In the genomic region with DNA sequence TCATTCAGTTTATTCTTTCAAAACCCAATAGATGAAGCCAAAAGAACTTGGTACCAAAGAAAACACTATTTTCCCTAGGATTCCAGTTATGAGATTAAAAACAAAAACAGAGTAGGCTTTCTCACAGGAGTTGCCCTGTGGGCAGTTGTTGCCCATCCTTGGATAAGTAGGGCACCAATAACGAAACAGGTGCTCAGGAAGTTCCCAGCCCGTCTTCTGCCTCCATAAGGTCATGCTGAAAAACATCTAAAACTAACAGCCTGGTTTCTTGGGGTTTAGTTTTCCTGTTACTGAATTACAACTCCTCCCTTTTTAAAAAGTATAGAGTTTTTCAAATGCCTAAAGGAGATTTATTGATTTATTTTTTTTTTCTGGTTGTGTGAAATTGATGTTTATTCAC, we compare ENCODE assay signal across 15 cellular contexts. TPM values are rescaled to one million over a fixed set of nuclear protein-coding genes. Genes with fewer than 3 reads are reported as not detected.
DNase-seq lines count a peak whose midpoint lies in the region; ATAC-seq, FAIRE-seq and TF ChIP-seq lines count a peak whose summit lies in the region.
"Had no signal": no experiment of that assay in that cellular context is flagged by ENCODE, and none has a peak within 500 bp of the region (broad histone marks: within the 10 kb centered on the region; RNA-seq: fewer than 3 reads in every experiment).

No MANE protein-coding gene starts in this region.

- H3K9me3 ChIP-seq in CD4-positive, CD25-positive, alpha-beta regulatory T cell (ENCODE audit: control insufficient read depth in 2 of 2, low read length in 2 of 2) = no peaks in the 10 kb centered on the region
- H3K9me3 ChIP-seq in CD8-positive, alpha-beta T cell (ENCODE audit: low read length) = no peaks in the 10 kb centered on the region
- H3K9me3 ChIP-seq in keratinocyte (ENCODE audit: control insufficient read depth, low read depth, low read length) = no peaks in the 10 kb centered on the region
- H3K9me3 ChIP-seq: BLaER1, left ventricle myocardium inferior, spleen had no signal

- no peaks in the 10 kb centered on the region for H4K20me1 ChIP-seq in keratinocyte (ENCODE audit: control insufficient read depth, extremely low read depth, insufficient read depth, low read length)
- H4K20me1 ChIP-seq: BLaER1 had no signal

- no peaks in the 10 kb centered on the region for H3K36me3 Mint-ChIP-seq in CD4-positive, CD25-positive, alpha-beta regulatory T cell
- peaks cover 4% of the 10 kb centered on the region for H3K36me3 Mint-ChIP-seq in CD8-positive, alpha-beta T cell
- no peaks in the 10 kb centered on the region for H3K36me3 Mint-ChIP-seq in activated CD4-positive, alpha-beta memory T cell treated with anti-CD3 and anti-CD28 coated beads for 36 hours

- POLR2A ChIA-PET in CD8-positive, alpha-beta T cell (lab: Charles Lee) = no interaction called here
- POLR2A ChIA-PET in activated CD4-positive, alpha-beta memory T cell treated with anti-CD3 and anti-CD28 coated beads for 36 hours (lab: Charles Lee) = no interaction called here

- H3K9me3 Mint-ChIP-seq in CD4-positive, CD25-positive, alpha-beta regulatory T cell = peaks cover 0 to 2% (median 0%) of the 10 kb centered on the region in 7 donors
- H3K9me3 Mint-ChIP-seq in CD8-positive, alpha-beta T cell = no peaks in the 10 kb centered on the region
- no peaks in the 10 kb centered on the region for H3K9me3 Mint-ChIP-seq in activated CD4-positive, alpha-beta memory T cell treated with anti-CD3 and anti-CD28 coated beads for 36 hours

- no peaks in the 10 kb centered on the region for H3K36me3 ChIP-seq in CD4-positive, CD25-positive, alpha-beta regulatory T cell (ENCODE audit: control insufficient read depth, insufficient read depth, low read length)
- no peaks in the 10 kb centered on the region for H3K36me3 ChIP-seq in CD8-positive, alpha-beta T cell (ENCODE audit: insufficient read depth, low read length)
- H3K36me3 ChIP-seq in keratinocyte (ENCODE audit: control insufficient read depth in 2 of 2, extremely low read depth in 1 of 2, insufficient read depth in 2 of 2, low read length in 2 of 2) = no peaks in the 10 kb centered on the region
- H3K36me3 ChIP-seq: BLaER1, left ventricle myocardium inferior, spleen had no signal

- no peak for TF ChIP-seq CTCF in CD8-positive, alpha-beta T cell (IDR thresholded peaks at IDR 0.05)
- TF ChIP-seq CTCF in keratinocyte (optimal IDR thresholded peaks at IDR 0.05 in 1 of 3, IDR thresholded peaks at IDR 0.05 in 1 of 3, conservative IDR thresholded peaks at IDR 0.05 in 1 of 3; ENCODE audit: extremely low read depth in 1 of 3, insufficient read depth in 2 of 3, low read length in 3 of 3) = no peak

- no peaks in the 10 kb centered on the region for H3K27me3 ChIP-seq in CD4-positive, CD25-positive, alpha-beta regulatory T cell (ENCODE audit: control insufficient read depth, insufficient read depth, low read length)
- no peaks in the 10 kb centered on the region for H3K27me3 ChIP-seq in CD8-positive, alpha-beta T cell (ENCODE audit: insufficient read depth, low read length)
- H3K27me3 ChIP-seq in keratinocyte (ENCODE audit: control insufficient read depth, extremely low read depth, insufficient read depth, low read length) = no peaks in the 10 kb centered on the region
- H3K27me3 ChIP-seq: BLaER1, spleen had no signal

- no peak for ATAC-seq in CD4-positive, CD25-positive, alpha-beta regulatory T cell (ENCODE audit: low read depth in 2 of 2)
- ATAC-seq in CD8-positive, alpha-beta T cell = no peak
- no peak for ATAC-seq in HG03354 (IDR thresholded peaks at IDR 0.05; ENCODE audit: poor library complexity, severe bottlenecking, unreplicated experiment)

- peaks cover 46% of the 10 kb centered on the region for H3K4me1 ChIP-seq in CD4-positive, CD25-positive, alpha-beta regulatory T cell (ENCODE audit: control insufficient read depth, insufficient read depth, low read length, poor library complexity, severe bottlenecking)
- peaks cover 5% of the 10 kb centered on the region for H3K4me1 ChIP-seq in CD8-positive, alpha-beta T cell (ENCODE audit: insufficient read depth, low read length)
- H3K4me1 ChIP-seq in keratinocyte (ENCODE audit: control insufficient read depth, extremely low read depth, insufficient read depth, low read length) = peaks cover 9% of the 10 kb centered on the region
- H3K4me1 ChIP-seq: BLaER1, left ventricle myocardium inferior had no signal

- DNase-seq in CD4-positive, CD25-positive, alpha-beta regulatory T cell = no peak
- DNase-seq in CD8-positive, alpha-beta T cell = no peak
- no peak for DNase-seq in activated CD4-positive, alpha-beta memory T cell treated with anti-CD3 and anti-CD28 coated beads for 36 hours
- DNase-seq in keratinocyte (ENCODE audit: low read depth, low spot score) (no peak), mucosa of gallbladder (ENCODE audit: low spot score) (no peak), DMS153 (lab: John Stamatoyannopoulos, UW) (no peak)
- DNase-seq: DND-41, left ventricle myocardium inferior, NCI-H2081, NCI-H524, spleen, trophoblast cell had no signal

- H3K4me1 Mint-ChIP-seq in CD4-positive, CD25-positive, alpha-beta regulatory T cell = peaks cover 26 to 90% (median 72%) of the 10 kb centered on the region in 4 donors
- peaks cover 65% of the 10 kb centered on the region for H3K4me1 Mint-ChIP-seq in CD8-positive, alpha-beta T cell (ENCODE audit: low read depth)
- H3K4me1 Mint-ChIP-seq in activated CD4-positive, alpha-beta memory T cell treated with anti-CD3 and anti-CD28 coated beads for 36 hours (ENCODE audit: low read depth) = peaks cover 76% of the 10 kb centered on the region

- H3K79me2 ChIP-seq in keratinocyte (ENCODE audit: control insufficient read depth, insufficient read depth, low read length) = peaks cover 84% of the 10 kb centered on the region

- peak overlapping the region; percentile 75 to 83 (median 82) for H3K4me3 Mint-ChIP-seq in CD4-positive, CD25-positive, alpha-beta regulatory T cell
- peak overlapping the region; percentile 49 for H3K4me3 Mint-ChIP-seq in CD8-positive, alpha-beta T cell
- peak overlapping the region; percentile 18 for H3K4me3 Mint-ChIP-seq in activated CD4-positive, alpha-beta memory T cell treated with anti-CD3 and anti-CD28 coated beads for 36 hours

- no peaks in the 10 kb centered on the region for H3K9me1 ChIP-seq in keratinocyte (ENCODE audit: control insufficient read depth, extremely low read depth, insufficient read depth, low read length)

- H3K4me2 ChIP-seq in keratinocyte (ENCODE audit: control insufficient read depth, extremely low read depth, insufficient read depth, low read depth, low read length) = no peak overlapping the region
- H3K4me2 ChIP-seq: BLaER1 had no signal

- H3K4me3 ChIP-seq in CD4-positive, CD25-positive, alpha-beta regulatory T cell (ENCODE audit: low read depth, low read length) = peak overlapping the region; percentile 67
- H3K4me3 ChIP-seq in CD8-positive, alpha-beta T cell (ENCODE audit: low read depth, low read length) = no peak overlapping the region
- H3K4me3 ChIP-seq in keratinocyte (ENCODE audit: control insufficient read depth in 2 of 3, extremely low read depth in 1 of 3, insufficient read depth in 2 of 3, low read depth in 1 of 3, low read length in 3 of 3) = no peak overlapping the region
- H3K4me3 ChIP-seq: BLaER1, left ventricle myocardium inferior, spleen had no signal

- CTCF ChIA-PET in CD8-positive, alpha-beta T cell (lab: Charles Lee) = no interaction called here
- CTCF ChIA-PET in activated CD4-positive, alpha-beta memory T cell treated with anti-CD3 and anti-CD28 coated beads for 36 hours (lab: Charles Lee) = no interaction called here

- peak; percentile 23 for FAIRE-seq in keratinocyte (lab: Jason Lieb, UNC)
- FAIRE-seq: frontal cortex had no signal

- dilution Hi-C loops in keratinocyte (cut with MboI; ENCODE audit: extremely low pct_ligation_motif_present, low sequenced_read_pairs) = no loop called here

- intact Hi-C loops in CD8-positive, alpha-beta T cell (cut with DNase I, micrococcal nuclease) = loop anchor here in 1 of 2 experiments (2.0 kb wide), 1 partner anchor 13 kb away; no protein-coding TSS in a partner anchor
- intact Hi-C loops in activated CD4-positive, alpha-beta memory T cell treated with anti-CD3 and anti-CD28 coated beads for 36 hours (cut with micrococcal nuclease) = loop anchor here (1.0 kb wide), 4 partner anchors 12 to 286 kb away; a partner anchor contains a TSS

- H3K27me3 Mint-ChIP-seq in CD4-positive, CD25-positive, alpha-beta regulatory T cell = no peaks in the 10 kb centered on the region
- no peaks in the 10 kb centered on the region for H3K27me3 Mint-ChIP-seq in CD8-positive, alpha-beta T cell (ENCODE audit: low read depth)
- H3K27me3 Mint-ChIP-seq in activated CD4-positive, alpha-beta memory T cell treated with anti-CD3 and anti-CD28 coated beads for 36 hours = no peaks in the 10 kb centered on the region

- H2AFZ ChIP-seq in keratinocyte (ENCODE audit: control insufficient read depth, low read length) = no peak overlapping the region

- H3K27ac Mint-ChIP-seq in CD4-positive, CD25-positive, alpha-beta regulatory T cell = peak overlapping the region; percentile 74 to 86 (median 79)
- peak overlapping the region; percentile 33 for H3K27ac Mint-ChIP-seq in CD8-positive, alpha-beta T cell
- peak overlapping the region; percentile 57 for H3K27ac Mint-ChIP-seq in activated CD4-positive, alpha-beta memory T cell treated with anti-CD3 and anti-CD28 coated beads for 36 hours

- peak overlapping the region; percentile 53 for H3K27ac ChIP-seq in CD4-positive, CD25-positive, alpha-beta regulatory T cell (ENCODE audit: insufficient read depth, low read length, poor library complexity, severe bottlenecking)
- H3K27ac ChIP-seq in CD8-positive, alpha-beta T cell (ENCODE audit: low read depth, low read length) = no peak overlapping the region
- H3K27ac ChIP-seq in keratinocyte (ENCODE audit: control insufficient read depth, insufficient read depth, low read length) = peak overlapping the region; percentile 44
- H3K27ac ChIP-seq: BLaER1, left ventricle myocardium inferior, spleen had no signal

- no peak overlapping the region for H3K9ac ChIP-seq in keratinocyte (ENCODE audit: control insufficient read depth, extremely low read depth, insufficient read depth, low read length)
- H3K9ac ChIP-seq: BLaER1 had no signal

RNA-seq across cellular contexts. Expression of a gene that starts 14.7 kb away (rescaled TPM):
- total RNA-seq in CD4-positive, CD25-positive, alpha-beta regulatory T cell = 21.2 TPM
- 10 to 100 TPM; 38.8 to 52.7 (median 43.9) TPM for polyA plus RNA-seq in CD4-positive, CD25-positive, alpha-beta regulatory T cell
- 1 to 10 TPM; 1.6 to 1.9 TPM for total RNA-seq in CD8-positive, alpha-beta T cell
- total RNA-seq in activated CD4-positive, alpha-beta memory T cell treated with anti-CD3 and anti-CD28 coated beads for 36 hours = 10 to 100 TPM; 19.2 to 20.4 TPM
- polyA plus RNA-seq in keratinocyte = 28.0 to 45.5 TPM (median 45.0 TPM) in 3 replicates
- polyA plus RNA-seq in keratinocyte (2011; ENCODE audit: low read depth) = 4.8 TPM
- polyA plus RNA-seq in keratinocyte (2011; cell fraction: cytosol; rRNA removed) = 20.1 and 29.1 TPM in 2 replicates
- polyA plus RNA-seq in keratinocyte (2011; cell fraction: nucleus; rRNA removed) = 35.0 and 36.3 TPM in 2 replicates
- polyA plus RNA-seq in keratinocyte (2012; ENCODE audit: low replicate concordance) = 11.1 and 33.6 TPM in 2 replicates
- polyA minus RNA-seq in keratinocyte = 26.0 to 43.1 TPM (median 28.7 TPM) in 3 replicates
- 25.5 TPM for polyA minus RNA-seq in keratinocyte (2011; cell fraction: cytosol; rRNA and poly(A)+ RNA removed)
- 22.2 and 39.9 TPM in 2 replicates for polyA minus RNA-seq in keratinocyte (2011; cell fraction: nucleus; rRNA and poly(A)+ RNA removed)
- 3.2 TPM for total RNA-seq in mucosa of gallbladder

Comparison
In these comparisons a context has a peak if more than half of its experiments do, and no peak if none do; other contexts are left out.
1. H3K4me3 Mint-ChIP-seq: peak in every context shown above with its lines; median percentile 82 in CD4-positive, CD25-positive, alpha-beta regulatory T cell; 49 in CD8-positive, alpha-beta T cell; 18 in activated CD4-positive, alpha-beta memory T cell treated with anti-CD3 and anti-CD28 coated beads for 36 hours.